Comparison of ENCODE assay signal across 20 cellular contexts in genomic region chr7:64839910-64840309, GRCh38. TPM values are rescaled to one million over a fixed set of nuclear protein-coding genes. Genes with fewer than 3 reads are reported as not detected.
DNase-seq lines count a peak whose midpoint lies in the region; ATAC-seq, FAIRE-seq and TF ChIP-seq lines count a peak whose summit lies in the region.
"Had no signal": no experiment of that assay in that cellular context is flagged by ENCODE, and none has a peak within 500 bp of the region (broad histone marks: within the 10 kb centered on the region; RNA-seq: fewer than 3 reads in every experiment).

No MANE protein-coding gene starts in this region.

- no peak for TF ChIP-seq CTCF in H1 (IDR thresholded peaks at IDR 0.05; ENCODE audit: control extremely low read depth in 1 of 3, insufficient read depth in 1 of 3, low read depth in 1 of 3, low read length in 3 of 3)
- no peak for TF ChIP-seq CTCF in mesothelial cell of epicardium (IDR thresholded peaks at IDR 0.05; ENCODE audit: unreplicated experiment)

- no peak overlapping the region for H2AK5ac ChIP-seq in H1 (ENCODE audit: low read depth, low read length)

- H2AFZ ChIP-seq in H1 (ENCODE audit: low read length) = no peak overlapping the region

- peaks cover 30% of the 10 kb centered on the region for H3K36me3 Mint-ChIP-seq in activated T-cell treated with anti-CD3 and anti-CD28 coated beads, Interleukin-2, amount 50 U/mL, for 24 hours (ENCODE audit: low read depth)
- H3K36me3 Mint-ChIP-seq in activated T-cell treated with anti-CD3 and anti-CD28 coated beads, Interleukin-2, amount 50 U/mL, for 4 hours (ENCODE audit: insufficient read depth) = peaks cover 3% of the 10 kb centered on the region
- H3K36me3 Mint-ChIP-seq in mesothelial cell of epicardium = peaks cover 34% of the 10 kb centered on the region

- no peak overlapping the region for H4K91ac ChIP-seq in H1 (replicated peaks; ENCODE audit: insufficient read length, low read length)

- peaks cover 0 to 8% of the 10 kb centered on the region in 2 experiments; a peak in 1 of 4 replicates for H3K9me3 ChIP-seq in H1 (ENCODE audit: insufficient read depth in 2 of 2, low read depth in 1 of 2, low read length in 1 of 2)
- H3K9me3 ChIP-seq: BE2C had no signal

- H3K4me3 ChIP-seq in H1 (ENCODE audit: extremely low read depth in 1 of 4, insufficient read depth in 2 of 4, low read depth in 3 of 4, low read length in 4 of 4) = no peak overlapping the region
- H3K4me3 ChIP-seq: GM12878 had no signal

- H3K79me1 ChIP-seq in H1 (ENCODE audit: low read depth, low read length) = no peaks in the 10 kb centered on the region

- POLR2A ChIA-PET in H1 (lab: Charles Lee; ENCODE audit: partially characterized antibody) = no interaction called here

- no peak overlapping the region for H3K56ac ChIP-seq in H1 (replicated peaks; ENCODE audit: insufficient read length, low read depth, low read length)

- H3K27me3 ChIP-seq in H1 (replicated peaks in 1 of 4; ENCODE audit: control insufficient read depth in 3 of 4, extremely low read depth in 1 of 4, insufficient read depth in 3 of 4, low read length in 3 of 4) = no peaks in the 10 kb centered on the region
- H3K27me3 ChIP-seq: BE2C had no signal

- no peak overlapping the region for H2BK15ac ChIP-seq in H1 (ENCODE audit: low read length)

- peak; percentile 46 for DNase-seq in activated T-cell treated with anti-CD3 and anti-CD28 coated beads, Interleukin-2, amount 50 U/mL, for 24 hours
- no peak for DNase-seq in activated T-cell treated with anti-CD3 and anti-CD28 coated beads, Interleukin-2, amount 50 U/mL, for 4 hours
- peak; percentile 2 for DNase-seq in stimulated activated CD8-positive, alpha-beta memory T cell treated with anti-CD3 and anti-CD28 coated beads, Interleukin-12 subunit alpha, Interleukin-12 subunit beta, amount 100 ng/mL, for 4 hours (ENCODE audit: low read depth)
- DNase-seq in stimulated activated CD8-positive, alpha-beta memory T cell treated with anti-CD3 and anti-CD28 coated beads, Interleukin-4, amount 100 ng/mL, for 48 hours = no peak
- no peak for DNase-seq in H1 (ENCODE audit: low read depth in 1 of 2, low spot score in 2 of 2)
- DNase-seq in HuH-7 (ENCODE audit: low spot score) = no peak
- no peak for DNase-seq in mesothelial cell of epicardium (ENCODE audit: low spot score in 2 of 2, unreplicated experiment in 2 of 2)
- DNase-seq: ACHN; BE2C; C1 segment of cervical spinal cord; CD4-positive, CD25-positive, alpha-beta regulatory T cell; CD8-positive, alpha-beta memory T cell; COR-L47; DMS 273 treated with DMSO at 0.1 percent for 48 hours; DMS53; DND-41; EL; GOT3; H9 had no signal

- peak overlapping the region; percentile 73 for H3K4me3 Mint-ChIP-seq in activated T-cell treated with anti-CD3 and anti-CD28 coated beads, Interleukin-2, amount 50 U/mL, for 24 hours
- H3K4me3 Mint-ChIP-seq in activated T-cell treated with anti-CD3 and anti-CD28 coated beads, Interleukin-2, amount 50 U/mL, for 4 hours = no peak overlapping the region
- H3K4me3 Mint-ChIP-seq in mesothelial cell of epicardium = no peak overlapping the region
- H3K4me3 Mint-ChIP-seq: CD4-positive, CD25-positive, alpha-beta regulatory T cell; CD8-positive, alpha-beta memory T cell; H9 had no signal

- no peak overlapping the region for H4K5ac ChIP-seq in H1 (ENCODE audit: insufficient read length, low read depth, low read length)

- H2BK120ac ChIP-seq in H1 (replicated peaks; ENCODE audit: low read depth, low read length) = no peak overlapping the region

- H3K4me2 ChIP-seq in H1 (ENCODE audit: insufficient read depth in 1 of 2, low read depth in 2 of 2, low read length in 2 of 2) = no peak overlapping the region

- H4K20me1 ChIP-seq in H1 (replicated peaks in 1 of 2; ENCODE audit: control insufficient read depth in 1 of 2, insufficient read depth in 2 of 2, low read length in 2 of 2) = no peaks in the 10 kb centered on the region

- H2BK20ac ChIP-seq in H1 (ENCODE audit: low read length) = no peak overlapping the region

- no peak overlapping the region for H3K23ac ChIP-seq in H1 (ENCODE audit: insufficient read length)

- H3K36me3 ChIP-seq in H1 (ENCODE audit: control insufficient read depth in 2 of 4, insufficient read depth in 4 of 4, low read length in 3 of 4) = no peaks in the 10 kb centered on the region
- H3K36me3 ChIP-seq: BE2C had no signal

- CTCF ChIA-PET in H1 (lab: Charles Lee; ENCODE audit: partially characterized antibody) = no interaction called here

- no peak for TF ChIP-seq EP300 in H1 (IDR thresholded peaks at IDR 0.05; ENCODE audit: borderline replicate concordance in 1 of 2, low read depth in 2 of 2, low read length in 2 of 2)

- TF ChIP-seq POLR2A in H1 (IDR thresholded peaks at IDR 0.05; ENCODE audit: control extremely low read depth in 1 of 2, low read depth in 2 of 2, low read length in 2 of 2) = no peak

- FAIRE-seq in H1 (lab: Jason Lieb, UNC) = no peak
- FAIRE-seq: GM12878 had no signal

- H4K8ac ChIP-seq in H1 (ENCODE audit: extremely low read depth, insufficient read depth, low read length) = no peak overlapping the region; the same call in 1 of the 2 replicates

- H3K23me2 ChIP-seq in H1 (ENCODE audit: low read depth, low read length) = no peaks in the 10 kb centered on the region

- H3K79me2 ChIP-seq in H1 (ENCODE audit: control insufficient read depth in 1 of 2, insufficient read depth in 2 of 2, low read length in 2 of 2) = no peaks in the 10 kb centered on the region

- H3K4ac ChIP-seq in H1 (replicated peaks; ENCODE audit: insufficient read length, low read depth, low read length) = no peak overlapping the region

- no peaks in the 10 kb centered on the region for H3K27me3 Mint-ChIP-seq in activated T-cell treated with anti-CD3 and anti-CD28 coated beads, Interleukin-2, amount 50 U/mL, for 24 hours
- no peaks in the 10 kb centered on the region for H3K27me3 Mint-ChIP-seq in activated T-cell treated with anti-CD3 and anti-CD28 coated beads, Interleukin-2, amount 50 U/mL, for 4 hours (ENCODE audit: low read depth)
- no peaks in the 10 kb centered on the region for H3K27me3 Mint-ChIP-seq in mesothelial cell of epicardium (ENCODE audit: low read depth)
- H3K27me3 Mint-ChIP-seq: CD4-positive, CD25-positive, alpha-beta regulatory T cell had no signal

- 98% methylated on average over 16 of the region's 16 CpGs; no CpG with 5 or more reads in 1 of the 2 experiments for WGBS in H1 (ENCODE audit: extremely low coverage in 1 of 2, insufficient coverage in 1 of 2, insufficient read length in 1 of 2, insufficient replicate concordance in 2 of 2, low coverage in 1 of 2, low lambda C conversion rate in 2 of 2, missing lambda C conversion rate in 1 of 2), 2 experiments

- peaks cover 58% of the 10 kb centered on the region for H3K9me3 Mint-ChIP-seq in activated T-cell treated with anti-CD3 and anti-CD28 coated beads, Interleukin-2, amount 50 U/mL, for 24 hours
- H3K9me3 Mint-ChIP-seq in activated T-cell treated with anti-CD3 and anti-CD28 coated beads, Interleukin-2, amount 50 U/mL, for 4 hours = peaks cover 32% of the 10 kb centered on the region
- peaks cover 63% of the 10 kb centered on the region for H3K9me3 Mint-ChIP-seq in mesothelial cell of epicardium

- TF ChIP-seq RAD21 in H1 (IDR thresholded peaks at IDR 0.05 in 1 of 2, conservative IDR thresholded peaks at IDR 0.05 in 1 of 2; ENCODE audit: low read depth in 2 of 2, low read length in 2 of 2) = no peak

- no peak for ATAC-seq in activated T-cell treated with anti-CD3 and anti-CD28 coated beads, Interleukin-2, amount 50 U/mL, for 4 hours
- ATAC-seq: GM12878 had no signal

- no peak overlapping the region for H3K27ac ChIP-seq in H1 (ENCODE audit: low read depth, low read length)

- no peak overlapping the region for H3K14ac ChIP-seq in H1 (ENCODE audit: insufficient read length)

- no peak overlapping the region for H2BK5ac ChIP-seq in H1 (ENCODE audit: low read depth, low read length)

- no peaks in the 10 kb centered on the region for H3K4me1 Mint-ChIP-seq in activated T-cell treated with anti-CD3 and anti-CD28 coated beads, Interleukin-2, amount 50 U/mL, for 24 hours (ENCODE audit: low read depth)
- H3K4me1 Mint-ChIP-seq in activated T-cell treated with anti-CD3 and anti-CD28 coated beads, Interleukin-2, amount 50 U/mL, for 4 hours (ENCODE audit: low read depth) = no peaks in the 10 kb centered on the region
- H3K4me1 Mint-ChIP-seq in mesothelial cell of epicardium = no peaks in the 10 kb centered on the region
- H3K4me1 Mint-ChIP-seq: H9 had no signal

- no peak overlapping the region for H3K27ac Mint-ChIP-seq in activated T-cell treated with anti-CD3 and anti-CD28 coated beads, Interleukin-2, amount 50 U/mL, for 24 hours
- H3K27ac Mint-ChIP-seq in mesothelial cell of epicardium = no peak overlapping the region
- H3K27ac Mint-ChIP-seq: CD4-positive, CD25-positive, alpha-beta regulatory T cell; CD8-positive, alpha-beta memory T cell; H9 had no signal

- no peak overlapping the region for H3K9ac ChIP-seq in H1 (replicated peaks in 1 of 4; ENCODE audit: extremely low read depth in 1 of 4, low read depth in 3 of 4, low read length in 3 of 4)

- no peaks in the 10 kb centered on the region for H3K4me1 ChIP-seq in H1 (replicated peaks in 1 of 4; ENCODE audit: control insufficient read depth in 3 of 4, insufficient read depth in 4 of 4, low read length in 3 of 4)
- H3K4me1 ChIP-seq: BE2C had no signal

- H2BK12ac ChIP-seq in H1 (ENCODE audit: low read depth, low read length) = no peak overlapping the region

- H3K18ac ChIP-seq in H1 (ENCODE audit: extremely low read depth, low read length) = no peak overlapping the region

RNA-seq across cellular contexts. Expression of gene ZNF138, which starts 45.7 kb away (rescaled TPM):
- 1 to 10 TPM; 7.3 to 8.4 (median 7.3) TPM for total RNA-seq in activated T-cell treated with anti-CD3 and anti-CD28 coated beads, Interleukin-2, amount 50 U/mL, for 4 hours
- total RNA-seq in H1 (2021; fragmentation: NEBNext Ultra II Directional; extraction: Animal tissue kit (Norgen Biotek cat#: 25700)) = 20.2 and 22.6 TPM in 2 replicates
- polyA plus RNA-seq in H1 (2011; rRNA removed) = 4.5 and 7.5 TPM in 2 replicates
- 9.0 TPM for polyA plus RNA-seq in H1 (2011; cell fraction: cytosol; rRNA removed)
- 12.9 TPM for polyA plus RNA-seq in H1 (2011; cell fraction: nucleus; rRNA removed)
- polyA plus RNA-seq in H1 (2012, experiment 1 of 2) = 7.9 to 17.3 TPM (median 9.5 TPM) in 4 replicates
- polyA plus RNA-seq in H1 (2012, experiment 2 of 2) = 2.3 TPM
- polyA plus RNA-seq in H1 (2013, experiment 1 of 2) = 27.5 TPM
- 22.8 TPM for polyA plus RNA-seq in H1 (2013, experiment 2 of 2)
- 13.7 and 28.0 TPM in 2 replicates for polyA minus RNA-seq in H1 (2011; rRNA and poly(A)+ RNA removed)
- polyA minus RNA-seq in H1 (2011; cell fraction: cytosol; rRNA and poly(A)+ RNA removed) = 12.4 TPM
- polyA minus RNA-seq in H1 (2011; cell fraction: nucleus; rRNA and poly(A)+ RNA removed) = 72.6 TPM
- total RNA-seq in mesothelial cell of epicardium = 16.1 to 17.4 TPM (median 17.1 TPM) in 3 replicates

Comparison
In these comparisons a context has a peak if more than half of its experiments do, and no peak if none do; other contexts are left out.
1. DNase-seq: peak in activated T-cell treated with anti-CD3 and anti-CD28 coated beads, Interleukin-2, amount 50 U/mL, for 24 hours (single experiment) and stimulated activated CD8-positive, alpha-beta memory T cell treated with anti-CD3 and anti-CD28 coated beads, Interleukin-12 subunit alpha, Interleukin-12 subunit beta, amount 100 ng/mL, for 4 hours (single experiment); none in activated T-cell treated with anti-CD3 and anti-CD28 coated beads, Interleukin-2, amount 50 U/mL, for 4 hours (single experiment), stimulated activated CD8-positive, alpha-beta memory T cell treated with anti-CD3 and anti-CD28 coated beads, Interleukin-4, amount 100 ng/mL, for 48 hours (single experiment), H1 (0 of 2), HuH-7 (single experiment) and mesothelial cell of epicardium (0 of 2).